7 cellular contexts compared by ENCODE assay signal in the genomic region with DNA sequence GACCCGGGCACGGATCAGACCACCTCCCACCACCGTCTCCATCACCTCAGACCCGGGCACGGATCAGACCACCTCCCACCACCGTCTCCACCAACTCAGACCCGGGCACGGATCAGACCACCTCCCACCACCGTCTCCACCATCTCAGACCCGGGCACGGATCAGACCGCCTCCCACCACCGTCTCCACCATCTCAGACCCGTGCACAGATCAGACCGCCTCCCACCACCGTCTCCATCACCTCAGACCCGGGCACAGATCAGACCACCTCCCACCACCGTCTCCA. TPM values are rescaled to one million over a fixed set of nuclear protein-coding genes. Genes with fewer than 3 reads are reported as not detected.
"Had no signal": no experiment of that assay in that cellular context is flagged by ENCODE, and none has a peak within 500 bp of the region (broad histone marks: within the 10 kb centered on the region; RNA-seq: fewer than 3 reads in every experiment).

No MANE protein-coding gene starts in this region.

RNA-seq across cellular contexts. Expression of gene ENTPD8, which starts 25.6 kb away (rescaled TPM):
- total RNA-seq: LHCN-M2, MCF 10A, NCI-H460, OCI-LY7, Right ventricle myocardium inferior, RPMI7951, SJSA1 had no signal

RNA-seq across cellular contexts. Expression of gene NOXA1, which starts 43.5 kb away (rescaled TPM):
- total RNA-seq: OCI-LY7, RPMI7951, SJSA1 had no signal
